In genomic region chr10:132302911-132303310, GRCh38 we compare ENCODE assay signal across 23 cellular contexts.
"Had no signal": no experiment of that assay in that cellular context is flagged by ENCODE, and none has a peak within 500 bp of the region (broad histone marks: within the 10 kb centered on the region; RNA-seq: fewer than 3 reads in every experiment).

No MANE protein-coding gene starts in this region.

- H3K4me3 ChIP-seq: gastroesophageal sphincter, heart left ventricle had no signal

- H3K36me3 Mint-ChIP-seq: activated naive CD8-positive, alpha-beta T cell; naive thymus-derived CD8-positive, alpha-beta T cell had no signal

- DNase-seq: activated CD4-positive, alpha-beta T cell treated with anti-CD3 and anti-CD28 coated beads, Interleukin-2, amount 10 ng/mL, durations not matched to agents 24 days and 14 days; activated CD8-positive, alpha-beta memory T cell treated with anti-CD3 and anti-CD28 coated beads, Interleukin-2, amount 50 U/mL, for 4 hours; activated CD8-positive, alpha-beta T cell treated with anti-CD3 and anti-CD28 coated beads, Interleukin-2, amount 10 ng/mL, durations not matched to agents 7 days and 5 days; activated gamma-delta T cell; activated T-cell treated with anti-CD3 and anti-CD28 coated beads, Interleukin-2, amount 50 U/mL, for 4 hours; amygdala; central memory CD4-positive, alpha-beta T cell; cortex of kidney; effector CD4-positive, alpha-beta T cell; kidney glomerular epithelial cell; mesendoderm; naive thymus-derived CD8-positive, alpha-beta T cell; stimulated activated CD4-positive, alpha-beta T cell treated with anti-CD3 and anti-CD28 coated beads, Interleukin-2, amount 100 ng/mL, for 24 hours; SW 1271; T-helper 2 cell; trophoblast cell; WERI-Rb-1 had no signal

- H3K9me3 ChIP-seq: gastroesophageal sphincter, heart left ventricle had no signal

- H3K36me3 ChIP-seq: gastroesophageal sphincter, heart left ventricle, WERI-Rb-1 had no signal

- H3K27me3 Mint-ChIP-seq: activated naive CD8-positive, alpha-beta T cell; naive thymus-derived CD8-positive, alpha-beta T cell had no signal

- H3K27me3 ChIP-seq: gastroesophageal sphincter, heart left ventricle had no signal

- H3K9me3 Mint-ChIP-seq: activated CD4-positive, alpha-beta T cell treated with anti-CD3 and anti-CD28 coated beads, Interleukin-2, amount 10 ng/mL, durations not matched to agents 24 days and 14 days; activated T-cell treated with anti-CD3 and anti-CD28 coated beads, Interleukin-2, amount 50 U/mL, for 4 hours; naive thymus-derived CD8-positive, alpha-beta T cell; stimulated activated naive CD8-positive, alpha-beta T cell treated with anti-CD3 and anti-CD28 coated beads, Interleukin-15, Interleukin-2, amounts not matched to agents 100 ng/mL and 50 ng/mL, for 24 hours had no signal

- ATAC-seq: activated CD8-positive, alpha-beta T cell treated with anti-CD3 and anti-CD28 coated beads, Interleukin-2, amount 10 ng/mL, durations not matched to agents 7 days and 5 days; activated T-cell treated with anti-CD3 and anti-CD28 coated beads, Interleukin-2, amount 50 U/mL, for 4 hours; esophagus mucosa; gastroesophageal sphincter; heart left ventricle; naive thymus-derived CD8-positive, alpha-beta T cell had no signal

- H3K27ac Mint-ChIP-seq: activated CD4-positive, alpha-beta T cell treated with anti-CD3 and anti-CD28 coated beads, Interleukin-2, amount 10 ng/mL, durations not matched to agents 24 days and 14 days; activated CD8-positive, alpha-beta T cell treated with anti-CD3 and anti-CD28 coated beads, Interleukin-2, amount 10 ng/mL, durations not matched to agents 7 days and 5 days; activated naive CD8-positive, alpha-beta T cell; brain; naive thymus-derived CD8-positive, alpha-beta T cell; stimulated activated naive CD8-positive, alpha-beta T cell treated with anti-CD3 and anti-CD28 coated beads, Interleukin-15, Interleukin-2, amounts not matched to agents 100 ng/mL and 50 ng/mL, for 24 hours had no signal

- H3K4me3 Mint-ChIP-seq: activated CD4-positive, alpha-beta T cell treated with anti-CD3 and anti-CD28 coated beads, Interleukin-2, amount 10 ng/mL, durations not matched to agents 24 days and 14 days; activated CD8-positive, alpha-beta T cell treated with anti-CD3 and anti-CD28 coated beads, Interleukin-2, amount 10 ng/mL, durations not matched to agents 7 days and 5 days; activated naive CD8-positive, alpha-beta T cell; activated T-cell treated with anti-CD3 and anti-CD28 coated beads, Interleukin-2, amount 50 U/mL, for 4 hours; naive thymus-derived CD8-positive, alpha-beta T cell; stimulated activated naive CD8-positive, alpha-beta T cell treated with anti-CD3 and anti-CD28 coated beads, Interleukin-15, Interleukin-2, amounts not matched to agents 100 ng/mL and 50 ng/mL, for 24 hours had no signal

- H3K27ac ChIP-seq: gastroesophageal sphincter, heart left ventricle, WERI-Rb-1 had no signal
